ENCODE assay signal across 21 cellular contexts in genomic region chr1:27399251-27399885, GRCh38. TPM values are rescaled to one million over a fixed set of nuclear protein-coding genes. Genes with fewer than 3 reads are reported as not detected.
DNase-seq lines count a peak whose midpoint lies in the region; ATAC-seq and TF ChIP-seq lines count a peak whose summit lies in the region.
"Had no signal": no experiment of that assay in that cellular context is flagged by ENCODE, and none has a peak within 500 bp of the region (broad histone marks: within the 10 kb centered on the region; RNA-seq: fewer than 3 reads in every experiment).

No MANE protein-coding gene starts in this region.

- no peak overlapping the region for H3K9ac ChIP-seq in neural progenitor cell
- no peak overlapping the region for H3K9ac ChIP-seq in smooth muscle cell (ENCODE audit: low read depth)

- 0 out of 2 replicates have a peak overlapping the region, but pooled peaks have one; percentile 11 for H3K27ac Mint-ChIP-seq in HFFc6
- peak overlapping the region in 4 of 5 experiments; percentile 4 to 92 (median 64) for H3K27ac Mint-ChIP-seq in brain
- H3K27ac Mint-ChIP-seq in neural progenitor cell = peak overlapping the region; percentile 86

- H3K36me3 Mint-ChIP-seq in HFFc6 (ENCODE audit: low read depth) (no peaks in the 10 kb centered on the region), brain (no peaks in the 10 kb centered on the region), neural progenitor cell (peaks cover 4% of the 10 kb centered on the region)
- H3K36me3 Mint-ChIP-seq: type B pancreatic cell had no signal

- H3K27me3 ChIP-seq in neural progenitor cell (no peaks in the 10 kb centered on the region), smooth muscle cell (ENCODE audit: low read depth) (no peaks in the 10 kb centered on the region)

- H3K36me3 ChIP-seq in neural progenitor cell = no peaks in the 10 kb centered on the region
- no peaks in the 10 kb centered on the region for H3K36me3 ChIP-seq in smooth muscle cell (ENCODE audit: low read depth)

- no peak overlapping the region for H3K4me2 ChIP-seq in neural progenitor cell
- no peak overlapping the region for H3K4me2 ChIP-seq in smooth muscle cell

- peaks cover 38% of the 10 kb centered on the region for H3K4me1 ChIP-seq in neural progenitor cell
- peaks cover 10% of the 10 kb centered on the region for H3K4me1 ChIP-seq in smooth muscle cell (ENCODE audit: low read depth)

- H3K9me3 ChIP-seq in neural progenitor cell (ENCODE audit: low read depth) = no peaks in the 10 kb centered on the region
- no peaks in the 10 kb centered on the region for H3K9me3 ChIP-seq in smooth muscle cell (replicated peaks; ENCODE audit: low read depth)
- H3K9me3 ChIP-seq: mucosa of descending colon had no signal

- H4K20me1 ChIP-seq in neural progenitor cell (ENCODE audit: low read depth) (no peaks in the 10 kb centered on the region), smooth muscle cell (ENCODE audit: low read depth) (no peaks in the 10 kb centered on the region)

- H3K4me3 ChIP-seq in neural progenitor cell = no peak overlapping the region
- no peak overlapping the region for H3K4me3 ChIP-seq in smooth muscle cell
- H3K4me3 ChIP-seq: mucosa of descending colon had no signal

- H3K4me1 Mint-ChIP-seq in HFFc6 (ENCODE audit: low read depth) = peaks cover 41% of the 10 kb centered on the region
- peaks cover 66% of the 10 kb centered on the region for H3K4me1 Mint-ChIP-seq in brain
- peaks cover 65% of the 10 kb centered on the region for H3K4me1 Mint-ChIP-seq in neural progenitor cell

- 92% methylated on average over 18 of the region's 18 CpGs for WGBS in smooth muscle cell (ENCODE audit: low lambda C conversion rate)

- no peak for ATAC-seq in HG03097 (IDR thresholded peaks at IDR 0.05; ENCODE audit: low FRiP score, unreplicated experiment)
- ATAC-seq: activated T-cell treated with anti-CD3 and anti-CD28 coated beads, Interleukin-2, amount 50 U/mL, for 4 hours; mucosa of descending colon had no signal

- peaks cover 33% of the 10 kb centered on the region for H3F3A ChIP-seq in neural progenitor cell (ENCODE audit: low read depth)
- H3F3A ChIP-seq in smooth muscle cell (ENCODE audit: low read depth) = no peaks in the 10 kb centered on the region

- H2AFZ ChIP-seq in neural progenitor cell (replicated peaks) = peak overlapping the region; percentile 30
- no peak overlapping the region for H2AFZ ChIP-seq in smooth muscle cell (ENCODE audit: low read depth)

- peaks cover 3% of the 10 kb centered on the region; the same call in 1 of the 2 replicates for H3K27me3 Mint-ChIP-seq in HFFc6 (ENCODE audit: insufficient read depth)
- no peaks in the 10 kb centered on the region for H3K27me3 Mint-ChIP-seq in brain
- H3K27me3 Mint-ChIP-seq in neural progenitor cell (ENCODE audit: insufficient read depth, low read depth) = peaks cover 13% of the 10 kb centered on the region
- H3K27me3 Mint-ChIP-seq: type B pancreatic cell had no signal

- H3K9me3 Mint-ChIP-seq in HFFc6 (no peaks in the 10 kb centered on the region), brain (peaks cover 0 to 2% (median 0%) of the 10 kb centered on the region in 5 experiments), neural progenitor cell (no peaks in the 10 kb centered on the region)
- H3K9me3 Mint-ChIP-seq: activated T-cell treated with anti-CD3 and anti-CD28 coated beads, Interleukin-2, amount 50 U/mL, for 4 hours; type B pancreatic cell had no signal

- H3K79me2 ChIP-seq in neural progenitor cell (ENCODE audit: low read depth) = no peaks in the 10 kb centered on the region
- no peaks in the 10 kb centered on the region for H3K79me2 ChIP-seq in smooth muscle cell (ENCODE audit: low read depth)

- TF ChIP-seq CTCF in HFFc6 (IDR thresholded peaks at IDR 0.05) (no peak), brain (conservative IDR thresholded peaks at IDR 0.05) (no peak), neural progenitor cell (IDR thresholded peaks at IDR 0.05) (no peak), smooth muscle cell (IDR thresholded peaks at IDR 0.05; ENCODE audit: borderline replicate concordance, insufficient read depth, poor library complexity, severe bottlenecking) (no peak)

- no peak overlapping the region for H3K27ac ChIP-seq in neural progenitor cell
- H3K27ac ChIP-seq in smooth muscle cell (ENCODE audit: low read depth) = no peak overlapping the region
- H3K27ac ChIP-seq: 22Rv1 had no signal

- DNase-seq in NCI-H1417 (lab: John Stamatoyannopoulos, UW) = peak in 2 of 3 experiments; percentile 21 to 46
- DNase-seq in NCI-H1417 treated with DMSO at 0.1 percent for 48 hours (lab: John Stamatoyannopoulos, UW) = no peak
- DNase-seq in HFFc6 = no peak
- peak; percentile 22 for DNase-seq in neural progenitor cell (ENCODE audit: low spot score)
- DNase-seq in smooth muscle cell (lab: John Stamatoyannopoulos, UW; ENCODE audit: unreplicated experiment) = no peak
- no peak for DNase-seq in DMS153 (lab: John Stamatoyannopoulos, UW)
- DNase-seq: activated CD4-positive, alpha-beta T cell treated with anti-CD3 and anti-CD28 coated beads, Interleukin-2, amount 50 U/mL, for 48 hours; activated T-cell treated with anti-CD3 and anti-CD28 coated beads, Interleukin-2, amount 50 U/mL, for 4 hours; C1 segment of cervical spinal cord; effector memory CD4-positive, alpha-beta T cell; hippocampal formation; Karpas-422; mucosa of descending colon; NCI-H510A treated with DMSO at 0.1 percent for 48 hours; stimulated activated naive CD4-positive, alpha-beta T cell treated with Interleukin-2 at 50 U/mL for 16 hours had no signal

- H3K4me3 Mint-ChIP-seq in HFFc6 = peak overlapping the region; percentile 26; the same call in 1 of the 2 replicates
- H3K4me3 Mint-ChIP-seq in brain = peak overlapping the region in 1 of 5 experiments; percentile 49
- no peak overlapping the region for H3K4me3 Mint-ChIP-seq in neural progenitor cell
- H3K4me3 Mint-ChIP-seq: activated T-cell treated with anti-CD3 and anti-CD28 coated beads, Interleukin-2, amount 50 U/mL, for 4 hours had no signal

RNA-seq across cellular contexts. Expression of gene GPR3, which starts 6.9 kb away (rescaled TPM):
- total RNA-seq in HFFc6 (2021; fragmentation: NEBNext Ultra II Directional; extraction: Animal tissue kit (Norgen Biotek cat#: 25700)) = 1 to 10 TPM; 2.3 to 3.3 (median 2.9) TPM
- polyA plus RNA-seq in brain (ENCODE audit: insufficient read depth, low read depth, low replicate concordance) = 2.7 TPM
- total RNA-seq in neural progenitor cell (ENCODE audit: low replicate concordance) = 3.0 and 3.1 TPM in 2 replicates
- 2.7 and 3.9 TPM in 2 replicates for total RNA-seq in smooth muscle cell
- polyA plus RNA-seq in smooth muscle cell = 3.9 and 4.0 TPM in 2 replicates

RNA-seq across cellular contexts. Expression of gene CD164L2, which starts 16.2 kb away (rescaled TPM):
- total RNA-seq in HFFc6 (2021; fragmentation: NEBNext Ultra II Directional; extraction: Animal tissue kit (Norgen Biotek cat#: 25700)) = not detected
- polyA plus RNA-seq in brain (ENCODE audit: insufficient read depth, low read depth, low replicate concordance) = 2.2 TPM
- 1.5 and 1.6 TPM in 2 replicates for total RNA-seq in neural progenitor cell (ENCODE audit: low replicate concordance)
- total RNA-seq in smooth muscle cell = 0.09 and 0.31 TPM in 2 replicates
- 0.45 TPM in 1 of 2 replicates, not detected in the other for polyA plus RNA-seq in smooth muscle cell
- total RNA-seq: activated T-cell treated with anti-CD3 and anti-CD28 coated beads, Interleukin-2, amount 50 U/mL, for 4 hours; SK-MEL-5 had no signal

RNA-seq across cellular contexts. Expression of gene FCN3, which starts 24.7 kb away (rescaled TPM):
- not detected for total RNA-seq in HFFc6 (2021; fragmentation: NEBNext Ultra II Directional; extraction: Animal tissue kit (Norgen Biotek cat#: 25700))
- polyA plus RNA-seq in brain (ENCODE audit: insufficient read depth, low read depth, low replicate concordance) (1.4 TPM), smooth muscle cell (0.69 TPM in 1 of 2 replicates, not detected in the other)
- total RNA-seq in neural progenitor cell (ENCODE audit: low replicate concordance) (not detected in 2 replicates), smooth muscle cell (not detected in 2 replicates)
- total RNA-seq: PC-3, SK-MEL-5 had no signal

RNA-seq across cellular contexts. Expression of gene MAP3K6, which starts 32.6 kb away (rescaled TPM):
- total RNA-seq in HFFc6 (2021; fragmentation: NEBNext Ultra II Directional; extraction: Animal tissue kit (Norgen Biotek cat#: 25700)) = 10 to 100 TPM; 22.6 to 30.8 (median 27.7) TPM
- polyA plus RNA-seq in brain (ENCODE audit: insufficient read depth, low read depth, low replicate concordance) (6.9 TPM), smooth muscle cell (29.0 and 45.7 TPM in 2 replicates)
- total RNA-seq in neural progenitor cell (ENCODE audit: low replicate concordance) (1.9 and 11.7 TPM in 2 replicates), smooth muscle cell (9.1 and 14.1 TPM in 2 replicates)

RNA-seq across cellular contexts. Expression of gene SYTL1, which starts 57.5 kb away (rescaled TPM):
- under 1 TPM in 2 of 6 experiments, not detected in 4; 0.08 to 0.45 TPM for total RNA-seq in HFFc6 (2021; fragmentation: NEBNext Ultra II Directional; extraction: Animal tissue kit (Norgen Biotek cat#: 25700))
- polyA plus RNA-seq in brain (ENCODE audit: insufficient read depth, low read depth, low replicate concordance) (24.1 TPM), smooth muscle cell (14.2 and 48.1 TPM in 2 replicates)
- total RNA-seq in neural progenitor cell (ENCODE audit: low replicate concordance) (5.7 and 7.9 TPM in 2 replicates), smooth muscle cell (15.2 and 16.5 TPM in 2 replicates)
- total RNA-seq: SK-MEL-5 had no signal

Comparison
In these comparisons a context has a peak if more than half of its experiments do, and no peak if none do; other contexts are left out.
1. DNase-seq: peak in NCI-H1417 (2 of 3) and neural progenitor cell (single experiment); none in NCI-H1417 treated with DMSO at 0.1 percent for 48 hours (single experiment), HFFc6 (single experiment), smooth muscle cell (single experiment) and DMS153 (single experiment).
2. H3K27ac Mint-ChIP-seq: peak in every context shown above with its lines; median percentile 86 in neural progenitor cell; 64 in brain; 11 in HFFc6.